ENCODE assay signal across 18 cellular contexts in the genomic region with DNA sequence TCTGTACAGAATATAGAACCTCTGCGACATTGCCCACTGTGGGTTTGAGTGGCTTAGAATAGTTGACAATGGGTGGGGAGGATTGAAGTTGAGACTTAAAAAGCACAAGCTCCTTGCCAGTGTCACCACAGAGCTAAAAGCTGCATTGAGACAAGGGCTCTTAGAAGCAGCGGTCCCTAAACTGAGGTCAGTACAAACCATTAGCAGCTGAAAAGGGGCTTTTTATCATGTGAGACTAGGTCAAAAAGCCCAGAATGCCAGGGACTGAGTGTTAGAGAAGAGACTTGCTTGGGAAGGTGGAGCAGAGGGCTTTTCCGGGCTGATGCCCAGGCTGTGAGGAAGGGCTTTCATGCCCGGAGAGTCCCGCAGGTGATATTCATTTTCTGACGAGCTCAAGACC.
A peak's percentile ranks its signal among the peaks of the same experiment; 100 is the strongest.
DNase-seq lines count a peak whose midpoint lies in the region; ATAC-seq, FAIRE-seq and TF ChIP-seq lines count a peak whose summit lies in the region.
"Had no signal": no experiment of that assay in that cellular context is flagged by ENCODE, and none has a peak within 500 bp of the region (broad histone marks: within the 10 kb centered on the region; RNA-seq: fewer than 3 reads in every experiment).

No MANE protein-coding gene starts in this region.

- no peaks in the 10 kb centered on the region for H3K79me1 ChIP-seq in H1 (ENCODE audit: low read depth, low read length)

- H2BK120ac ChIP-seq in H1 (replicated peaks; ENCODE audit: low read depth, low read length) = no peak overlapping the region

- no peak overlapping the region; the same call in 1 of the 2 replicates for H3K18ac ChIP-seq in H1 (ENCODE audit: extremely low read depth, low read length)

- ATAC-seq in GM23338 (peak; percentile 89), GM18909 (IDR thresholded peaks at IDR 0.05; ENCODE audit: poor library complexity, unreplicated experiment) (no peak), HG02970 (IDR thresholded peaks at IDR 0.05; ENCODE audit: low FRiP score, unreplicated experiment) (no peak)
- ATAC-seq: Right ventricle myocardium inferior had no signal

- no peak overlapping the region for H3K14ac ChIP-seq in H1 (ENCODE audit: insufficient read length)

- H3K36me3 Mint-ChIP-seq in GM23338 (ENCODE audit: low read depth) (no peaks in the 10 kb centered on the region; the same call in 2 of the 3 replicates), neural progenitor cell (no peaks in the 10 kb centered on the region)
- H3K36me3 Mint-ChIP-seq: CD4-positive, CD25-positive, alpha-beta regulatory T cell had no signal

- no peak overlapping the region for H3K4ac ChIP-seq in H1 (replicated peaks; ENCODE audit: insufficient read length, low read depth, low read length)

- H3K4me1 Mint-ChIP-seq in GM23338 = peaks cover 16% of the 10 kb centered on the region
- H3K4me1 Mint-ChIP-seq in neural progenitor cell = peaks cover 43% of the 10 kb centered on the region
- H3K4me1 Mint-ChIP-seq: CD4-positive, CD25-positive, alpha-beta regulatory T cell had no signal

- H3K27me3 Mint-ChIP-seq in GM23338 (ENCODE audit: insufficient read depth, low read depth, poor library complexity) (peaks cover 4% of the 10 kb centered on the region), neural progenitor cell (ENCODE audit: insufficient read depth, low read depth) (peaks cover 2% of the 10 kb centered on the region)
- H3K27me3 Mint-ChIP-seq: CD4-positive, CD25-positive, alpha-beta regulatory T cell had no signal

- TF ChIP-seq EP300 in H1 (IDR thresholded peaks at IDR 0.05; ENCODE audit: borderline replicate concordance in 1 of 2, low read depth in 2 of 2, low read length in 2 of 2) = no peak

- H3F3A ChIP-seq in GM23338 (replicated peaks; ENCODE audit: low read depth) (no peaks in the 10 kb centered on the region), neural progenitor cell (ENCODE audit: low read depth) (peaks cover 43% of the 10 kb centered on the region)

- FAIRE-seq in H1 (lab: Jason Lieb, UNC) = peak; percentile 58
- FAIRE-seq: GM19239 had no signal

- H2BK20ac ChIP-seq in H1 (ENCODE audit: low read length) = no peak overlapping the region

- H3K27ac Mint-ChIP-seq in GM23338 (no peak overlapping the region), neural progenitor cell (peak overlapping the region; percentile 79)
- H3K27ac Mint-ChIP-seq: CD4-positive, CD25-positive, alpha-beta regulatory T cell; T-helper 1 cell treated with Interleukin-12 subunit alpha and Interleukin-12 subunit beta and Interleukin-4 antibody, amounts not matched to agents 30 μg/mL and 1 μg/mL, for 36 hours had no signal

- H3K56ac ChIP-seq in H1 (replicated peaks; ENCODE audit: insufficient read length, low read depth, low read length) = no peak overlapping the region

- no peak overlapping the region for H4K91ac ChIP-seq in H1 (replicated peaks; ENCODE audit: insufficient read length, low read length)

- 73% methylated on average over 6 of the region's 6 CpGs; no CpG with 5 or more reads in 1 of the 2 experiments for WGBS in H1 (ENCODE audit: extremely low coverage in 1 of 2, insufficient coverage in 1 of 2, insufficient read length in 1 of 2, insufficient replicate concordance in 2 of 2, low coverage in 1 of 2, low lambda C conversion rate in 2 of 2, missing lambda C conversion rate in 1 of 2), 2 experiments
- 81% methylated on average over 6 of the region's 6 CpGs for WGBS in prostate gland

- no peak; a peak in 1 of 4 replicates for TF ChIP-seq RAD21 in H1 (IDR thresholded peaks at IDR 0.05 in 1 of 2, conservative IDR thresholded peaks at IDR 0.05 in 1 of 2; ENCODE audit: low read depth in 2 of 2, low read length in 2 of 2)

- no peak for TF ChIP-seq CTCF in GM23338 (conservative IDR thresholded peaks at IDR 0.05; ENCODE audit: low read depth in 2 of 2)
- no peak for TF ChIP-seq CTCF in H1 (IDR thresholded peaks at IDR 0.05; ENCODE audit: control extremely low read depth in 1 of 3, insufficient read depth in 1 of 3, low read depth in 1 of 3, low read length in 3 of 3)
- no peak for TF ChIP-seq CTCF in neural progenitor cell (IDR thresholded peaks at IDR 0.05)
- TF ChIP-seq CTCF in prostate gland (IDR thresholded peaks at IDR 0.05) = no peak

- H3K9me3 ChIP-seq in H1 (ENCODE audit: insufficient read depth in 2 of 2, low read depth in 1 of 2, low read length in 1 of 2) (peaks cover 0 to 2% of the 10 kb centered on the region in 2 experiments; a peak in 1 of 4 replicates), neural progenitor cell (ENCODE audit: low read depth) (no peaks in the 10 kb centered on the region), prostate gland (no peaks in the 10 kb centered on the region)
- H3K9me3 ChIP-seq: HAP-1 had no signal

- no peak overlapping the region for H2BK15ac ChIP-seq in H1 (ENCODE audit: low read length)

- H3K9ac ChIP-seq in H1 (replicated peaks in 1 of 4; ENCODE audit: extremely low read depth in 1 of 4, low read depth in 3 of 4, low read length in 3 of 4) (no peak overlapping the region), neural progenitor cell (no peak overlapping the region)

- H3K4me3 ChIP-seq in GM23338 = no peak overlapping the region
- H3K4me3 ChIP-seq in H1 (ENCODE audit: extremely low read depth in 1 of 4, insufficient read depth in 2 of 4, low read depth in 3 of 4, low read length in 4 of 4) = no peak overlapping the region
- H3K4me3 ChIP-seq in neural progenitor cell = no peak overlapping the region
- H3K4me3 ChIP-seq in prostate gland = no peak overlapping the region
- H3K4me3 ChIP-seq: HAP-1 had no signal

- no peaks in the 10 kb centered on the region; the same call in 1 of the 2 replicates for H4K20me1 ChIP-seq in GM23338 (replicated peaks; ENCODE audit: insufficient read depth)
- H4K20me1 ChIP-seq in H1 (replicated peaks in 1 of 2; ENCODE audit: control insufficient read depth in 1 of 2, insufficient read depth in 2 of 2, low read length in 2 of 2) = no peaks in the 10 kb centered on the region
- peaks cover 14% of the 10 kb centered on the region for H4K20me1 ChIP-seq in neural progenitor cell (ENCODE audit: low read depth)

- H3K4me3 Mint-ChIP-seq in GM23338 (no peak overlapping the region), neural progenitor cell (no peak overlapping the region)
- H3K4me3 Mint-ChIP-seq: CD4-positive, CD25-positive, alpha-beta regulatory T cell; T-helper 1 cell treated with Interleukin-12 subunit alpha and Interleukin-12 subunit beta and Interleukin-4 antibody, amounts not matched to agents 30 μg/mL and 1 μg/mL, for 36 hours had no signal

- H2AFZ ChIP-seq in GM23338 (no peak overlapping the region), H1 (ENCODE audit: low read length) (no peak overlapping the region), neural progenitor cell (replicated peaks) (no peak overlapping the region)

- POLR2A ChIA-PET in H1 (lab: Charles Lee; ENCODE audit: partially characterized antibody) = no interaction called here

- H3K79me2 ChIP-seq in GM23338 (replicated peaks; ENCODE audit: insufficient read depth) (no peaks in the 10 kb centered on the region), H1 (ENCODE audit: control insufficient read depth in 1 of 2, insufficient read depth in 2 of 2, low read length in 2 of 2) (no peaks in the 10 kb centered on the region), neural progenitor cell (ENCODE audit: low read depth) (no peaks in the 10 kb centered on the region)

- peaks cover 5% of the 10 kb centered on the region; the same call in 2 of the 3 replicates for H3K9me3 Mint-ChIP-seq in GM23338
- H3K9me3 Mint-ChIP-seq in neural progenitor cell = peaks cover 2% of the 10 kb centered on the region
- H3K9me3 Mint-ChIP-seq: T-helper 1 cell treated with Interleukin-12 subunit alpha and Interleukin-12 subunit beta and Interleukin-4 antibody, amounts not matched to agents 30 μg/mL and 1 μg/mL, for 36 hours had no signal

- H3K27ac ChIP-seq in GM23338 (ENCODE audit: low read depth) (no peak overlapping the region), H1 (ENCODE audit: low read depth, low read length) (no peak overlapping the region), neural progenitor cell (peak overlapping the region; percentile 60), prostate gland (no peak overlapping the region)

- H4K5ac ChIP-seq in H1 (ENCODE audit: insufficient read length, low read depth, low read length) = no peak overlapping the region

- H3K27me3 ChIP-seq in GM23338 (ENCODE audit: insufficient read depth) = no peaks in the 10 kb centered on the region
- H3K27me3 ChIP-seq in H1 (replicated peaks in 1 of 4; ENCODE audit: control insufficient read depth in 3 of 4, extremely low read depth in 1 of 4, insufficient read depth in 3 of 4, low read length in 3 of 4) = no peaks in the 10 kb centered on the region
- H3K27me3 ChIP-seq in neural progenitor cell = no peaks in the 10 kb centered on the region
- no peaks in the 10 kb centered on the region for H3K27me3 ChIP-seq in prostate gland (replicated peaks; ENCODE audit: insufficient read depth)

- no peak overlapping the region for H2BK12ac ChIP-seq in H1 (ENCODE audit: low read depth, low read length)

- no peak overlapping the region for H2BK5ac ChIP-seq in H1 (ENCODE audit: low read depth, low read length)

- no peaks in the 10 kb centered on the region for H3K9me2 ChIP-seq in GM23338 (ENCODE audit: insufficient read depth)

- no peak overlapping the region for H2AK5ac ChIP-seq in H1 (ENCODE audit: low read depth, low read length)

- H3K23ac ChIP-seq in H1 (ENCODE audit: insufficient read length) = no peak overlapping the region

- no peak for TF ChIP-seq POLR2A in H1 (IDR thresholded peaks at IDR 0.05; ENCODE audit: control extremely low read depth in 1 of 2, low read depth in 2 of 2, low read length in 2 of 2)
- TF ChIP-seq POLR2A in prostate gland (IDR thresholded peaks at IDR 0.05) = no peak

- DNase-seq in GM23338 (ENCODE audit: low spot score) (peak; percentile 52), NCI-H187 (lab: John Stamatoyannopoulos, UW) (peak; percentile 13 to 18), H1 (ENCODE audit: low read depth in 1 of 2, low spot score in 2 of 2) (no peak), neural progenitor cell (ENCODE audit: low spot score) (peak; percentile 59), prostate gland (ENCODE audit: low spot score) (no peak)
- DNase-seq: CD4-positive, CD25-positive, alpha-beta regulatory T cell; DND-41; Karpas-422; NCI-H1930; NCI-H226; NCI-H510A treated with DMSO at 0.1 percent for 48 hours; NCI-H774 had no signal

- H3K4me1 ChIP-seq in GM23338 (ENCODE audit: insufficient read depth) (peaks cover 12% of the 10 kb centered on the region), H1 (replicated peaks in 1 of 4; ENCODE audit: control insufficient read depth in 3 of 4, insufficient read depth in 4 of 4, low read length in 3 of 4) (peaks cover 0 to 3% (median 1%) of the 10 kb centered on the region in 4 experiments; a peak in 2 of 7 replicates), neural progenitor cell (peaks cover 48% of the 10 kb centered on the region), prostate gland (replicated peaks) (no peaks in the 10 kb centered on the region)

- no peaks in the 10 kb centered on the region for H3K23me2 ChIP-seq in H1 (ENCODE audit: low read depth, low read length)

- H3K36me3 ChIP-seq in GM23338 (ENCODE audit: insufficient read depth) (no peaks in the 10 kb centered on the region), H1 (ENCODE audit: control insufficient read depth in 2 of 4, insufficient read depth in 4 of 4, low read length in 3 of 4) (no peaks in the 10 kb centered on the region; a peak in 1 of 8 replicates), neural progenitor cell (no peaks in the 10 kb centered on the region), prostate gland (no peaks in the 10 kb centered on the region)
- H3K36me3 ChIP-seq: HAP-1 had no signal

- CTCF ChIA-PET in H1 (lab: Charles Lee; ENCODE audit: partially characterized antibody) = interaction anchor here (0.6 to 1.4 kb wide), 4 partner anchors 9 to 183 kb away, joined by 3 to 5 read pairs (median 4); no protein-coding TSS in a partner anchor

- no peak overlapping the region for H4K8ac ChIP-seq in H1 (ENCODE audit: extremely low read depth, insufficient read depth, low read length)

- intact Hi-C loops in prostate gland (cut with DNase I) = no loop called here

- H3K4me2 ChIP-seq in GM23338 = no peak overlapping the region
- H3K4me2 ChIP-seq in H1 (ENCODE audit: insufficient read depth in 1 of 2, low read depth in 2 of 2, low read length in 2 of 2) = no peak overlapping the region
- peak overlapping the region; percentile 55 for H3K4me2 ChIP-seq in neural progenitor cell

Comparison
In these comparisons a context has a peak if more than half of its experiments do, and no peak if none do; other contexts are left out.
1. DNase-seq: peak in GM23338 (single experiment), NCI-H187 (2 of 2) and neural progenitor cell (single experiment); none in H1 (0 of 2) and prostate gland (single experiment).